13 cellular contexts compared by ENCODE assay signal in the genomic region with DNA sequence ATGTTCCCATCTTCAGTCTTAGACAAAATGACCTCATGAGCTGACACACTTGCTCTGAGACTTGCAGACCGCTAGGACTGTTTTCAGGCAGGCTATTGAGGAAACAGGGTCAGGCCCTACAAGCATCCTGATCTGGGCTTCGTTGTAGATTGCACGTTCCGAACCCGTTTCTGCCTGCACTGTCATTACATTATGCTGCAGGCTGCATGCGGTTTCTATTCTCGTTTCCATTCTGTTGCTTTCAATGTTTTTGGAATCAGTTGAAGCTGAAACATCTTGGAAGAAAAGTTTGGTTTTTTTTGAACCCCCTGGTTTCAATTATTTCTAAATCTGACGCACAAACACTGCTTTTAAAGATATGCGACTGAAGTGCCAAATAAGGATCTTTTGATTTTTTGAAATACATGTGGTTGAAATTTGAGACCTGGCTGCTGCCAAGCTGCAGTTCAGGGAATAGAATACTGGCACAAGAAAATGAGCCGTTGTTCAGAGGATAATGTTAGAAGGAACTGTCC.
DNase-seq lines count a peak whose midpoint lies in the region; ATAC-seq and TF ChIP-seq lines count a peak whose summit lies in the region.
"Had no signal": no experiment of that assay in that cellular context is flagged by ENCODE, and none has a peak within 500 bp of the region (broad histone marks: within the 10 kb centered on the region; RNA-seq: fewer than 3 reads in every experiment).

No MANE protein-coding gene starts in this region.

- no peaks in the 10 kb centered on the region for H3K4me1 Mint-ChIP-seq in activated T-helper 2 cell treated with anti-CD3 and anti-CD28 coated beads, Interferon-gamma antibody, Interleukin-2, Interleukin-4, amounts not matched to agents 10 μg/mL and 5 μg/mL and 100 μg/mL, durations not matched to agents 14 hours and 24 hours and 36 hours (ENCODE audit: low read depth)
- H3K4me1 Mint-ChIP-seq: activated naive CD8-positive, alpha-beta T cell treated with anti-CD3 and anti-CD28 coated beads, Interleukin-2, amount 50 U/mL, for 24 hours; T-cell had no signal

- WGBS in right cardiac atrium = 40% methylated on average over 10 of the region's 10 CpGs

- H3K9me3 Mint-ChIP-seq in activated T-helper 2 cell treated with anti-CD3 and anti-CD28 coated beads, Interferon-gamma antibody, Interleukin-2, Interleukin-4, amounts not matched to agents 10 μg/mL and 5 μg/mL and 100 μg/mL, durations not matched to agents 14 hours and 24 hours and 36 hours = peaks cover 38% of the 10 kb centered on the region

- DNase-seq in Right ventricle myocardium inferior (ENCODE audit: missing footprints) (no peak), cardiac septum (ENCODE audit: low spot score) (no peak), adipocyte (ENCODE audit: low read depth) (peak; percentile 92), right cardiac atrium (peak in 1 of 3 donors; percentile 57), thoracic aorta (ENCODE audit: low spot score) (no peak), G401 (ENCODE audit: low spot score) (no peak)
- no peak for DNase-seq in activated T-helper 2 cell treated with anti-CD3 and anti-CD28 coated beads, Interferon-gamma antibody, Interleukin-2, Interleukin-4, amounts not matched to agents 10 μg/mL and 5 μg/mL and 100 μg/mL, durations not matched to agents 14 hours and 24 hours and 36 hours (ENCODE audit: low spot score)
- DNase-seq: activated naive CD8-positive, alpha-beta T cell treated with anti-CD3 and anti-CD28 coated beads, Interleukin-2, amount 50 U/mL, for 24 hours; foreskin melanocyte; NCI-H526 treated with DMSO at 0.1 percent for 48 hours; T-cell had no signal

- H3K27me3 ChIP-seq in adipocyte (replicated peaks; ENCODE audit: control insufficient read depth, insufficient read depth, low read length) (no peaks in the 10 kb centered on the region), right cardiac atrium (ENCODE audit: control insufficient read depth, insufficient read depth) (no peaks in the 10 kb centered on the region), thoracic aorta (replicated peaks; ENCODE audit: insufficient read depth) (no peaks in the 10 kb centered on the region)

- no peak overlapping the region for H3K27ac ChIP-seq in right cardiac atrium (ENCODE audit: low read length)
- H3K27ac ChIP-seq in thoracic aorta = no peak overlapping the region

- H3K36me3 ChIP-seq in adipocyte (ENCODE audit: control insufficient read depth, insufficient read depth, low read length, severe bottlenecking) = no peaks in the 10 kb centered on the region
- no peaks in the 10 kb centered on the region for H3K36me3 ChIP-seq in thoracic aorta

- no peaks in the 10 kb centered on the region for H3K36me3 Mint-ChIP-seq in activated T-helper 2 cell treated with anti-CD3 and anti-CD28 coated beads, Interferon-gamma antibody, Interleukin-2, Interleukin-4, amounts not matched to agents 10 μg/mL and 5 μg/mL and 100 μg/mL, durations not matched to agents 14 hours and 24 hours and 36 hours (ENCODE audit: low read depth)
- H3K36me3 Mint-ChIP-seq: T-cell had no signal

- no peaks in the 10 kb centered on the region for H3K27me3 Mint-ChIP-seq in activated T-helper 2 cell treated with anti-CD3 and anti-CD28 coated beads, Interferon-gamma antibody, Interleukin-2, Interleukin-4, amounts not matched to agents 10 μg/mL and 5 μg/mL and 100 μg/mL, durations not matched to agents 14 hours and 24 hours and 36 hours (ENCODE audit: low read depth)
- H3K27me3 Mint-ChIP-seq: activated naive CD8-positive, alpha-beta T cell treated with anti-CD3 and anti-CD28 coated beads, Interleukin-2, amount 50 U/mL, for 24 hours; T-cell had no signal

- H3K9ac ChIP-seq in adipocyte (ENCODE audit: low read length) = peak overlapping the region; percentile 73

- in situ Hi-C loops in G401 (cut with HindIII; ENCODE audit: low sequenced_read_pairs) = no loop called here

- no peak overlapping the region for H3K4me3 Mint-ChIP-seq in activated T-helper 2 cell treated with anti-CD3 and anti-CD28 coated beads, Interferon-gamma antibody, Interleukin-2, Interleukin-4, amounts not matched to agents 10 μg/mL and 5 μg/mL and 100 μg/mL, durations not matched to agents 14 hours and 24 hours and 36 hours (ENCODE audit: low read depth)
- H3K4me3 Mint-ChIP-seq: activated naive CD8-positive, alpha-beta T cell treated with anti-CD3 and anti-CD28 coated beads, Interleukin-2, amount 50 U/mL, for 24 hours; T-cell had no signal

- intact Hi-C loops in Right ventricle myocardium inferior (cut with DNase I) (no loop called here), cardiac septum (cut with DNase I) (no loop called here), right cardiac atrium (cut with DNase I) (no loop called here)
- intact Hi-C loops in activated T-helper 2 cell treated with anti-CD3 and anti-CD28 coated beads, Interferon-gamma antibody, Interleukin-2, Interleukin-4, amounts not matched to agents 10 μg/mL and 5 μg/mL and 100 μg/mL, durations not matched to agents 14 hours and 24 hours and 36 hours (cut with micrococcal nuclease) = no loop called here

- peaks cover 24% of the 10 kb centered on the region for H3K4me1 ChIP-seq in adipocyte (ENCODE audit: control insufficient read depth, insufficient read depth, low read length)
- H3K4me1 ChIP-seq in right cardiac atrium (ENCODE audit: control insufficient read depth, insufficient read depth, low read length) = no peaks in the 10 kb centered on the region
- H3K4me1 ChIP-seq in thoracic aorta (ENCODE audit: control insufficient read depth in 1 of 2, low read depth in 2 of 2) = peaks cover 0 to 21% of the 10 kb centered on the region in 2 donors

- ATAC-seq in Right ventricle myocardium inferior = peak; percentile 56
- ATAC-seq in right cardiac atrium = peak; percentile 51 to 82
- ATAC-seq in thoracic aorta (ENCODE audit: insufficient number of reproducible peaks, low FRiP score, low read depth) = no peak
- ATAC-seq in HG02623 (IDR thresholded peaks at IDR 0.05; ENCODE audit: unreplicated experiment) = no peak
- ATAC-seq: activated naive CD8-positive, alpha-beta T cell treated with anti-CD3 and anti-CD28 coated beads, Interleukin-2, amount 50 U/mL, for 24 hours; T-cell had no signal

- TF ChIP-seq CTCF in thoracic aorta (IDR thresholded peaks at IDR 0.05) = no peak

- H3K27ac Mint-ChIP-seq in activated T-helper 2 cell treated with anti-CD3 and anti-CD28 coated beads, Interferon-gamma antibody, Interleukin-2, Interleukin-4, amounts not matched to agents 10 μg/mL and 5 μg/mL and 100 μg/mL, durations not matched to agents 14 hours and 24 hours and 36 hours = no peak overlapping the region
- H3K27ac Mint-ChIP-seq: activated naive CD8-positive, alpha-beta T cell treated with anti-CD3 and anti-CD28 coated beads, Interleukin-2, amount 50 U/mL, for 24 hours; T-cell had no signal

- H3K4me3 ChIP-seq in adipocyte (ENCODE audit: low read length) (peak overlapping the region; percentile 53), right cardiac atrium (ENCODE audit: low read length) (no peak overlapping the region), thoracic aorta (peak overlapping the region; percentile 61)
- H3K4me3 ChIP-seq: lung had no signal

- H3K9me3 ChIP-seq in adipocyte (ENCODE audit: control insufficient read depth, low read length) (no peaks in the 10 kb centered on the region), right cardiac atrium (ENCODE audit: control insufficient read depth, low read length) (no peaks in the 10 kb centered on the region), thoracic aorta (no peaks in the 10 kb centered on the region)

Comparison
In these comparisons a context has a peak if more than half of its experiments do, and no peak if none do; other contexts are left out.
1. ATAC-seq: peak in Right ventricle myocardium inferior (single experiment) and right cardiac atrium (2 of 2); none in thoracic aorta (single experiment) and HG02623 (single experiment).